Comparison of ENCODE assay signal across 10 cellular contexts in the genomic region with DNA sequence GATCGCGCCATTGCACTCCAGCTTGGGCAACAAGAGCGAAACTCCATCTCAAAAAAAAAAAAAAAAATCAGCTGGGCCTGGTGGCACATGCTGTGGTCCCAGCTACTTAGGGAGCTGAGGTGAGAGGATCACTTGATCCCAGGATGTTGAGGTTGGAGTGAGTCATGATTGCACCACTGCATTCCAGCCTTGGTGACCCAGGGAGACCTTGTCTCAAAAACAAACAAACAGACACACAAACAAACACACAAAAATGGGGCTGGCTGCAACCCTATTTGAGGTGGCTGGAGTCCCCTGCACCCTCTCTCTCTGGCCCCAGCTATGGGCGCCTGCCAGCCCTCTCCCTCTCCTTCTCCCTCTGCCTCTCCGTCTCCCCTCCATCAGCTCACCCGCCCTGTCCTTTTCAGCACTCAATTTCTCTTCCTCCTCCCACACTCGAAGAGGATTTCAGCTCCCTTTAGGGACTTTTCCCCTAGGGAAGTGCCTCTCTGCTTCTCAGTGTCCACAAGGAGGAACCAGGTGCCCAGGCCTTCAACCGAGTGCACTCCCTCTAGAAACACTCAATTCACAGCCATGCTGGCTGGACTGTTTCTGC. TPM values are rescaled to one million over a fixed set of nuclear protein-coding genes. Genes with fewer than 3 reads are reported as not detected.
DNase-seq lines count a peak whose midpoint lies in the region; ATAC-seq and TF ChIP-seq lines count a peak whose summit lies in the region.
"Had no signal": no experiment of that assay in that cellular context is flagged by ENCODE, and none has a peak within 500 bp of the region (broad histone marks: within the 10 kb centered on the region; RNA-seq: fewer than 3 reads in every experiment).

No MANE protein-coding gene starts in this region.

- CTCF ChIA-PET in CD8-positive, alpha-beta T cell (lab: Charles Lee): interaction anchor here (0.6 to 9.6 kb wide), 9 partner anchors 11 to 296 kb away, joined by 3 to 169 read pairs (median 3); a partner anchor contains a TSS

- H3K79me2 ChIP-seq in neural progenitor cell (ENCODE audit: low read depth): no peaks in the 10 kb centered on the region

- peaks cover 12% of the 10 kb centered on the region for H4K20me1 ChIP-seq in neural progenitor cell (ENCODE audit: low read depth)

- no peaks in the 10 kb centered on the region for H3K9me3 ChIP-seq in neural progenitor cell (ENCODE audit: low read depth)
- H3K9me3 ChIP-seq in CD8-positive, alpha-beta T cell (ENCODE audit: low read length): no peaks in the 10 kb centered on the region
- H3K9me3 ChIP-seq: thoracic aorta had no signal

- no peaks in the 10 kb centered on the region for H3K27me3 ChIP-seq in neural progenitor cell
- H3K27me3 ChIP-seq in CD8-positive, alpha-beta T cell (ENCODE audit: insufficient read depth, low read length): no peaks in the 10 kb centered on the region

- H2AFZ ChIP-seq in neural progenitor cell (replicated peaks): no peak overlapping the region

- H3F3A ChIP-seq in neural progenitor cell (ENCODE audit: low read depth): peaks cover 24% of the 10 kb centered on the region

- H3K4me3 ChIP-seq in neural progenitor cell: no peak overlapping the region
- no peak overlapping the region for H3K4me3 ChIP-seq in CD8-positive, alpha-beta T cell (ENCODE audit: low read depth, low read length)
- H3K4me3 ChIP-seq: thoracic aorta had no signal

- H3K4me1 ChIP-seq in neural progenitor cell: peaks cover 14% of the 10 kb centered on the region
- H3K4me1 ChIP-seq in CD8-positive, alpha-beta T cell (ENCODE audit: insufficient read depth, low read length): peaks cover 8% of the 10 kb centered on the region

- no peak overlapping the region for H3K4me3 Mint-ChIP-seq in chondrocyte (ENCODE audit: unreplicated experiment)
- H3K4me3 Mint-ChIP-seq in neural progenitor cell: no peak overlapping the region
- H3K4me3 Mint-ChIP-seq in CD8-positive, alpha-beta T cell: no peak overlapping the region

- H3K4me2 ChIP-seq in neural progenitor cell: no peak overlapping the region

- no peak overlapping the region for H3K9ac ChIP-seq in neural progenitor cell

- peak; percentile 71 for DNase-seq in EL
- peak; percentile 66 for DNase-seq in MV-4-11 (lab: John Stamatoyannopoulos, UW)
- DNase-seq in chondrocyte (ENCODE audit: low spot score): no peak
- no peak for DNase-seq in neural progenitor cell (ENCODE audit: low spot score)
- no peak for DNase-seq in CD8-positive, alpha-beta T cell
- no peak for DNase-seq in amygdala (lab: John Stamatoyannopoulos, UW)
- DNase-seq in anterior cingulate cortex (lab: John Stamatoyannopoulos, UW): no peak
- DNase-seq: NCI-H748 treated with DMSO at 0.1 percent for 48 hours had no signal

- H3K27ac ChIP-seq in neural progenitor cell: no peak overlapping the region
- no peak overlapping the region for H3K27ac ChIP-seq in CD8-positive, alpha-beta T cell (ENCODE audit: low read depth, low read length)

- peak; percentile 55 for TF ChIP-seq CTCF in chondrocyte (IDR thresholded peaks at IDR 0.05)
- no peak for TF ChIP-seq CTCF in neural progenitor cell (IDR thresholded peaks at IDR 0.05)
- TF ChIP-seq CTCF in CD8-positive, alpha-beta T cell (IDR thresholded peaks at IDR 0.05): no peak

- no peaks in the 10 kb centered on the region for H3K36me3 ChIP-seq in neural progenitor cell
- no peaks in the 10 kb centered on the region for H3K36me3 ChIP-seq in CD8-positive, alpha-beta T cell (ENCODE audit: insufficient read depth, low read length)
- H3K36me3 ChIP-seq: thoracic aorta had no signal

- no peak for ATAC-seq in CD8-positive, alpha-beta T cell
- ATAC-seq in HG03095 (IDR thresholded peaks at IDR 0.05; ENCODE audit: unreplicated experiment): no peak

- H3K27me3 Mint-ChIP-seq in chondrocyte (ENCODE audit: low read depth) (no peaks in the 10 kb centered on the region), neural progenitor cell (ENCODE audit: insufficient read depth, low read depth) (peaks cover 14% of the 10 kb centered on the region)
- peaks cover 2% of the 10 kb centered on the region for H3K27me3 Mint-ChIP-seq in CD8-positive, alpha-beta T cell (ENCODE audit: low read depth)

- H3K27ac Mint-ChIP-seq in chondrocyte (ENCODE audit: unreplicated experiment) (no peak overlapping the region), neural progenitor cell (peak overlapping the region; percentile 78)
- H3K27ac Mint-ChIP-seq in CD8-positive, alpha-beta T cell: no peak overlapping the region

- POLR2A ChIA-PET in CD8-positive, alpha-beta T cell (lab: Charles Lee): interaction anchor here (0.6 to 0.7 kb wide), 2 partner anchors 41 to 197 kb away, joined by 3 read pairs; no protein-coding TSS in a partner anchor

- no peaks in the 10 kb centered on the region for H3K36me3 Mint-ChIP-seq in chondrocyte (ENCODE audit: low read depth)
- H3K36me3 Mint-ChIP-seq in neural progenitor cell: no peaks in the 10 kb centered on the region
- H3K36me3 Mint-ChIP-seq in CD8-positive, alpha-beta T cell: no peaks in the 10 kb centered on the region

- H3K4me1 Mint-ChIP-seq in chondrocyte (ENCODE audit: low read depth) (peaks cover 47% of the 10 kb centered on the region), neural progenitor cell (peaks cover 38% of the 10 kb centered on the region)
- peaks cover 12% of the 10 kb centered on the region for H3K4me1 Mint-ChIP-seq in CD8-positive, alpha-beta T cell (ENCODE audit: low read depth)

- intact Hi-C loops in CD8-positive, alpha-beta T cell (cut with DNase I, micrococcal nuclease): no loop called here

- no peaks in the 10 kb centered on the region for H3K9me3 Mint-ChIP-seq in chondrocyte (ENCODE audit: low read depth)
- H3K9me3 Mint-ChIP-seq in neural progenitor cell: no peaks in the 10 kb centered on the region
- H3K9me3 Mint-ChIP-seq in CD8-positive, alpha-beta T cell: no peaks in the 10 kb centered on the region

RNA-seq across cellular contexts. Expression of a gene that starts 17.5 kb away (rescaled TPM):
- total RNA-seq in chondrocyte: 2.5 to 4.0 TPM (median 2.5 TPM) in 3 replicates
- total RNA-seq in neural progenitor cell (ENCODE audit: low replicate concordance): 19.8 and 24.8 TPM in 2 replicates
- 1 to 10 TPM; 8.5 to 9.8 TPM for total RNA-seq in CD8-positive, alpha-beta T cell

RNA-seq across cellular contexts. Expression of a gene that starts 25.5 kb away (rescaled TPM):
- 58.7 to 62.8 TPM (median 61.2 TPM) in 3 replicates for total RNA-seq in chondrocyte
- total RNA-seq in neural progenitor cell (ENCODE audit: low replicate concordance): 0.15 and 1.3 TPM in 2 replicates
- total RNA-seq in CD8-positive, alpha-beta T cell: not detected

RNA-seq across cellular contexts. Expression of a gene that starts 48.5 kb away (rescaled TPM):
- total RNA-seq in chondrocyte (not detected in 3 replicates), neural progenitor cell (ENCODE audit: low replicate concordance) (0.06 and 0.22 TPM in 2 replicates)
- total RNA-seq in CD8-positive, alpha-beta T cell: not detected

Comparison
In these comparisons a context has a peak if more than half of its experiments do, and no peak if none do; other contexts are left out.
1. DNase-seq: peak in EL (single experiment) and MV-4-11 (single experiment); none in chondrocyte (single experiment), neural progenitor cell (single experiment), CD8-positive, alpha-beta T cell (0 of 7), amygdala (0 of 56) and anterior cingulate cortex (0 of 58).
2. RNA of a gene that starts 25.5 kb away (total RNA-seq): 58.7 to 62.8 TPM in chondrocyte; 0.15 to 1.3 TPM in neural progenitor cell and not detected in CD8-positive, alpha-beta T cell; every median in the first group is over 10 times any median in the second.